Comparison of ENCODE assay signal across 8 cellular contexts in the genomic region with DNA sequence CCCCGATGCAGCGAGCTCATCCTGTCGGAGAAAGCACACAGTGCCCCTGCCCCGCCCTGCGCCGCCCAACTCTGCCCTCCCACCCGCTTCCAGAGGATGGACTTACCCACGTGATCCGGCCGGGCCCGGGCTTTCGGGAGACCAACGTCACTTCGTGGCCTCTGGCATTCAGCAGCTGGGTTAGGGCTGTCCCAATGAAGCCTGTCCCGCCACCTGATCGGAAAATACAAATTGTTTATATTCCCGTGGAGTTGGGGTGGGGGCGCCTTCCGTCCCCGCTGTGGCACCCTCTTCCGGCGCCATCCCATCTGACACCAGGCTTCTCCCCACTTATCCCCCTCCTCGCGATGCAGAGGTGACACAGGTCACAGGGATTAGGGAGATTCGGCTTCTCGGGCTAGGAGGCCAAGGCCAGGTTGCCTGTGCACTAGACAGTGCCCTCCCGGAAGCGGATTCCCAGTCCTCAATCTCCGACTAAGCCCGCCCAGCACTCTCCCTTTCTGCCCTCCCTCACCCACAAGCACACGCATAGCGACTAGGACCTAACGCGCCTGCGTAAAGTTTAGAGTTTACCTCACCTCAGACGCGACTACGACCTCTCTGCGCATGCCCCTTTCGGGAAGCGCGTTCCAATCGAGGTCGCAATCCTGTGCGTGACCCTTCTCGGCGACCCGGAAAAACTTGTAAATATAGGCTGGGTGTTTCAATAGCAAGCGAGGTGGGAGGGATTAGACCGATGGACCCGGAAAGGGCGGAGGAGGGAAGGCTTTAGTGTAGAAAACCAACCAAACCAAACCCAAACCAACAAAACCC. TPM values are rescaled to one million over a fixed set of nuclear protein-coding genes. Genes with fewer than 3 reads are reported as not detected.
A peak's percentile ranks its signal among the peaks of the same experiment; 100 is the strongest.
DNase-seq lines count a peak whose midpoint lies in the region; ATAC-seq and TF ChIP-seq lines count a peak whose summit lies in the region.

A gene with protein sequence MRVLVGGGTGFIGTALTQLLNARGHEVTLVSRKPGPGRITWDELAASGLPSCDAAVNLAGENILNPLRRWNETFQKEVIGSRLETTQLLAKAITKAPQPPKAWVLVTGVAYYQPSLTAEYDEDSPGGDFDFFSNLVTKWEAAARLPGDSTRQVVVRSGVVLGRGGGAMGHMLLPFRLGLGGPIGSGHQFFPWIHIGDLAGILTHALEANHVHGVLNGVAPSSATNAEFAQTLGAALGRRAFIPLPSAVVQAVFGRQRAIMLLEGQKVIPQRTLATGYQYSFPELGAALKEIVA (minus strand): TSS at position 537 of the 813 bp plus-strand sequence. CDS start 7 bp downstream, at position 530.

- peak within 1 kb of the TSS; percentile 88 for H3K4me3 Mint-ChIP-seq in chondrocyte (ENCODE audit: unreplicated experiment)

- no peaks in the 10 kb centered on the region for H3K9me3 Mint-ChIP-seq in chondrocyte (ENCODE audit: low read depth)

- peak; percentile 94 for ATAC-seq in HG03439 (IDR thresholded peaks at IDR 0.05; ENCODE audit: unreplicated experiment)

- TF ChIP-seq CTCF in chondrocyte (IDR thresholded peaks at IDR 0.05) (peak; percentile 39), kidney epithelial cell (IDR thresholded peaks at IDR 0.05; ENCODE audit: insufficient read depth, low read length, poor library complexity, severe bottlenecking) (no peak)

- peaks cover 29% of the 10 kb centered on the region for H3K4me1 Mint-ChIP-seq in chondrocyte (ENCODE audit: low read depth)

- TF ChIP-seq POLR2A in GM19193 (IDR thresholded peaks at IDR 0.05; ENCODE audit: extremely low read depth, insufficient read depth, insufficient read length), result peak; percentile 85

- peak within 1 kb of the TSS; percentile 82 for H3K4me3 ChIP-seq in kidney epithelial cell (ENCODE audit: low read depth, low read length)

- H3K27me3 Mint-ChIP-seq in chondrocyte (ENCODE audit: low read depth), result no peaks in the 10 kb centered on the region

- peaks cover 6% of the 10 kb centered on the region for H3K36me3 Mint-ChIP-seq in chondrocyte (ENCODE audit: low read depth)

- no peaks in the 10 kb centered on the region for H3K27me3 ChIP-seq in kidney epithelial cell (ENCODE audit: control insufficient read depth, insufficient read depth, low read length)

- H3K36me3 ChIP-seq in kidney epithelial cell (ENCODE audit: control insufficient read depth, insufficient read depth, low read length), result no peaks in the 10 kb centered on the region

- peak within 1 kb of the TSS; percentile 98 for H3K27ac Mint-ChIP-seq in chondrocyte (ENCODE audit: unreplicated experiment)

- peak; percentile 99 for DNase-seq in Ammon's horn (ENCODE audit: low spot score)
- DNase-seq in NCI-H510A treated with DMSO at 0.1 percent for 48 hours (lab: John Stamatoyannopoulos, UW), result peak; percentile 99
- DNase-seq in activated CD4-positive, alpha-beta T cell treated with anti-CD3 and anti-CD28 coated beads for 24 hours (ENCODE audit: low read depth in 2 of 2), result peak; percentile 90 to 94
- DNase-seq in chondrocyte (ENCODE audit: low spot score), result peak; percentile 98
- peak; percentile 95 for DNase-seq in kidney epithelial cell (ENCODE audit: low read depth)
- peak; percentile 96 for DNase-seq in stimulated activated CD4-positive, alpha-beta T cell treated with anti-CD3 and anti-CD28 coated beads, Interleukin-15, amount 100 ng/mL, for 48 hours (ENCODE audit: low read depth in 2 of 2)

RNA-seq across cellular contexts. Expression of the gene that starts here (rescaled TPM):
- total RNA-seq in chondrocyte (34.6 to 52.9 TPM (median 35.3 TPM) in 3 replicates), kidney epithelial cell (29.7 and 44.8 TPM in 2 replicates)

Comparison
In these comparisons a context has a peak if more than half of its experiments do, and no peak if none do; other contexts are left out.
1. Peak in every context shown above with its lines: DNase-seq, ATAC-seq and H3K4me3 ChIP-seq.